Comparison of ENCODE assay signal across 1 cellular context in genomic region chr3:195544634-195545033, GRCh38.
TF ChIP-seq lines count a peak whose summit lies in the region.

No MANE protein-coding gene starts in this region.

TF ChIP-seq in endothelial cell of umbilical vein, 7 proteins besides CTCF, POLR2A, EP300 and RAD21:
- TF ChIP-seq GATA2 (IDR thresholded peaks at IDR 0.05; ENCODE audit: insufficient read depth, insufficient read length, low read depth, low read length) (peak; percentile 11), POLR2AphosphoS5 (IDR thresholded peaks at IDR 0.05; ENCODE audit: insufficient read depth, low read depth, low read length) (no peak)
